ENCODE assay signal across 16 cellular contexts in genomic region chr1:214466759-214467585, GRCh38.
DNase-seq lines count a peak whose midpoint lies in the region; ATAC-seq and TF ChIP-seq lines count a peak whose summit lies in the region.
"Had no signal": no experiment of that assay in that cellular context is flagged by ENCODE, and none has a peak within 500 bp of the region (broad histone marks: within the 10 kb centered on the region; RNA-seq: fewer than 3 reads in every experiment).

No MANE protein-coding gene starts in this region.

- no peaks in the 10 kb centered on the region for H3K9me2 ChIP-seq in GM23248 (ENCODE audit: insufficient read depth)
- H3K9me2 ChIP-seq in hepatocyte (replicated peaks; ENCODE audit: insufficient read depth), result no peaks in the 10 kb centered on the region

- WGBS in GM23248 (ENCODE audit: low coverage in 1 of 2, low lambda C conversion rate in 2 of 2, missing lambda C conversion rate in 2 of 2), 2 experiments, result 61 to 67% methylated on average over 4 of the region's 4 CpGs
- 31% methylated on average over 4 of the region's 4 CpGs for WGBS in hepatocyte (ENCODE audit: low lambda C conversion rate, missing lambda C conversion rate)
- WGBS in prostate gland, result 22% methylated on average over 4 of the region's 4 CpGs

- intact Hi-C loops in prostate gland (cut with DNase I) (no loop called here), uterus (cut with DNase I; ENCODE audit: low total_unique reads) (no loop called here)

- no peaks in the 10 kb centered on the region for H4K20me1 ChIP-seq in GM23248 (ENCODE audit: insufficient read depth)
- peaks cover 4% of the 10 kb centered on the region for H4K20me1 ChIP-seq in hepatocyte (ENCODE audit: insufficient read depth, poor library complexity, severe bottlenecking)

- ATAC-seq in GM18520 (IDR thresholded peaks at IDR 0.05; ENCODE audit: unreplicated experiment), result no peak

- TF ChIP-seq CTCF in hepatocyte (IDR thresholded peaks at IDR 0.05; ENCODE audit: poor library complexity) (no peak), prostate gland (IDR thresholded peaks at IDR 0.05) (no peak), uterus (IDR thresholded peaks at IDR 0.05) (no peak)

- H3K27ac ChIP-seq in GM23248 (peak overlapping the region; percentile 18), SJSA1 (peak overlapping the region; percentile 24; the same call in 1 of the 2 replicates), hepatocyte (peak overlapping the region; percentile 60), prostate gland (peak overlapping the region; percentile 37 to 49), uterus (no peak overlapping the region)
- H3K27ac ChIP-seq: ovary, SJCRH30, tibial artery had no signal

- no peaks in the 10 kb centered on the region for H3K9me3 ChIP-seq in GM23248 (ENCODE audit: low read depth)
- H3K9me3 ChIP-seq in SJSA1 (replicated peaks), result 0 out of 2 replicates have a peak, but pooled peaks cover 2% of the 10 kb centered on the region
- no peaks in the 10 kb centered on the region for H3K9me3 ChIP-seq in hepatocyte (ENCODE audit: low read depth)
- H3K9me3 ChIP-seq in prostate gland, result no peaks in the 10 kb centered on the region
- no peaks in the 10 kb centered on the region for H3K9me3 ChIP-seq in uterus
- H3K9me3 ChIP-seq: ovary, SJCRH30, tibial artery had no signal

- H2AFZ ChIP-seq in GM23248 (no peak overlapping the region), hepatocyte (no peak overlapping the region)

- H3K4me2 ChIP-seq in GM23248 (ENCODE audit: unreplicated experiment) (peak overlapping the region; percentile 5), hepatocyte (peak overlapping the region; percentile 55)

- no peak for DNase-seq in GM23248
- DNase-seq in SJSA1 (ENCODE audit: low read depth in 1 of 2, low spot score in 2 of 2), result no peak
- no peak for DNase-seq in hepatocyte (ENCODE audit: low spot score)
- peak; percentile 39 for DNase-seq in prostate gland (ENCODE audit: low spot score)
- DNase-seq in NCI-H774 (lab: John Stamatoyannopoulos, UW), result no peak
- DNase-seq in uterus, result no peak
- DNase-seq in NCI-H2107 (lab: John Stamatoyannopoulos, UW), result no peak
- DNase-seq: activated CD8-positive, alpha-beta memory T cell treated with anti-CD3 and anti-CD28 coated beads, Interleukin-2, amount 50 U/mL, for 4 hours; activated naive CD8-positive, alpha-beta T cell treated with anti-CD3 and anti-CD28 coated beads for 36 hours; cerebellar nuclear complex; DND-41; NCI-H187 treated with DMSO at 0.1 percent for 48 hours; ovary; SJCRH30; tibial artery had no signal

- H3K9ac ChIP-seq in GM23248, result no peak overlapping the region

- TF ChIP-seq POLR2A in prostate gland (IDR thresholded peaks at IDR 0.05) (no peak), uterus (IDR thresholded peaks at IDR 0.05) (no peak)

- H3K4me3 ChIP-seq in GM23248 (no peak overlapping the region), SJSA1 (no peak overlapping the region), hepatocyte (no peak overlapping the region), prostate gland (no peak overlapping the region), uterus (no peak overlapping the region)
- H3K4me3 ChIP-seq: ovary, SJCRH30, tibial artery had no signal

- H3F3A ChIP-seq in GM23248 (ENCODE audit: insufficient read depth), result peaks cover 15% of the 10 kb centered on the region

- H3K79me2 ChIP-seq in GM23248 (ENCODE audit: insufficient read depth) (peaks cover 100% of the 10 kb centered on the region), hepatocyte (peaks cover 79% of the 10 kb centered on the region)

- peaks cover 29% of the 10 kb centered on the region for H3K4me1 ChIP-seq in GM23248 (ENCODE audit: insufficient read depth)
- peaks cover 24% of the 10 kb centered on the region for H3K4me1 ChIP-seq in SJSA1 (replicated peaks)
- H3K4me1 ChIP-seq in hepatocyte (ENCODE audit: insufficient read depth), result peaks cover 19% of the 10 kb centered on the region
- H3K4me1 ChIP-seq in prostate gland (replicated peaks), result no peaks in the 10 kb centered on the region
- H3K4me1 ChIP-seq in uterus, result no peaks in the 10 kb centered on the region
- H3K4me1 ChIP-seq: SJCRH30 had no signal

- in situ Hi-C loops in GM23248 (cut with MboI), result no loop called here

- H3K27me3 ChIP-seq in GM23248 (replicated peaks; ENCODE audit: insufficient read depth) (no peaks in the 10 kb centered on the region), SJSA1 (replicated peaks) (no peaks in the 10 kb centered on the region), hepatocyte (no peaks in the 10 kb centered on the region), prostate gland (replicated peaks; ENCODE audit: insufficient read depth) (no peaks in the 10 kb centered on the region), uterus (no peaks in the 10 kb centered on the region)
- H3K27me3 ChIP-seq: ovary, SJCRH30, tibial artery had no signal

- H3K36me3 ChIP-seq in GM23248 (ENCODE audit: low read depth) (no peaks in the 10 kb centered on the region; the same call in 1 of the 2 replicates), SJSA1 (peaks cover 20% of the 10 kb centered on the region), hepatocyte (replicated peaks; ENCODE audit: insufficient read depth, low read depth) (no peaks in the 10 kb centered on the region), prostate gland (no peaks in the 10 kb centered on the region), uterus (no peaks in the 10 kb centered on the region)
- H3K36me3 ChIP-seq: ovary, SJCRH30 had no signal

Comparison
In these comparisons a context has a peak if more than half of its experiments do, and no peak if none do; other contexts are left out.
1. H3K27ac ChIP-seq: peak in GM23248 (single experiment), SJSA1 (single experiment), hepatocyte (single experiment) and prostate gland (2 of 2); none in uterus (0 of 2).